ENCODE assay signal across 9 cellular contexts in the genomic region with DNA sequence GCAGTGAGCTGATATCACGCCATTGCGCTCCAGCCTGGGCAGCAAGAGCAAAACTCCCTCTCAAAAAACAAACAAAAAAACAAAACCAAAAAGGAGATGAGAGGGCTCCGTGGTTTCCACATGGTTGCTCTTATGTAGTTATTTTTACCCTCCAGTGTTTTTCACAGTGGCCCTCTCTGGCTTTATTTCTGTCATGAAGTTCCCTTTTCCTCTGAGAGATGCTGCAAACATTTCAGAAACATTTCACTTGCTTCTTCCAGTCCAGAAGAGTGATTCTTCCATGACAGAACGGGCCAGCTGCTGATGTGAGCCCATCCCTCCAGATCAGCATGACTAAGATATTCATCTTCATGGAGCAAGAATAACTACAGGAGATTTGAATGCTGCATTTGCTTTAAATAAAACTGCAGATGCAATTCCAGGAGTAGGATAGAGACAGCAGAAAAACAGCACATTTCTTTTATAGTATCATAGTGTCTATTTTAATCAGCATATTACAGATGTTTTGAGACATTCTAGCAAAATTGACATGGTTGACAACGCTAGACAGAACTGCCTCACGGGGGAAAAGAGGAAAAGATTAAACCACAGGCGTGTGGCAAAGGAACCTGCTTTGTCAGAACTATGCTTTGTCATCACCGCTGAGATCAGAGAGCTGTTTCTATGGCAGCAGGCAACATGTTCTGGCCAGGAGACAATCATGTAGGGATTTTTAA. TPM values are rescaled to one million over a fixed set of nuclear protein-coding genes. Genes with fewer than 3 reads are reported as not detected.
DNase-seq lines count a peak whose midpoint lies in the region; ATAC-seq and TF ChIP-seq lines count a peak whose summit lies in the region.
"Had no signal": no experiment of that assay in that cellular context is flagged by ENCODE, and none has a peak within 500 bp of the region (broad histone marks: within the 10 kb centered on the region; RNA-seq: fewer than 3 reads in every experiment).

No MANE protein-coding gene starts in this region.

- H3K27ac ChIP-seq in uterus: no peak overlapping the region
- H3K27ac ChIP-seq in right lobe of liver: no peak overlapping the region

- H3K27ac Mint-ChIP-seq in activated CD8-positive, alpha-beta T cell treated with anti-CD3 and anti-CD28 coated beads for 36 hours: no peak overlapping the region

- H3K4me3 ChIP-seq in uterus (no peak overlapping the region), right lobe of liver (no peak overlapping the region)

- ATAC-seq in GM18498 (IDR thresholded peaks at IDR 0.05; ENCODE audit: unreplicated experiment): peak; percentile 86
- ATAC-seq in HG02763 (IDR thresholded peaks at IDR 0.05; ENCODE audit: unreplicated experiment): peak; percentile 85
- ATAC-seq in activated CD8-positive, alpha-beta T cell treated with anti-CD3 and anti-CD28 coated beads for 36 hours: peak; percentile 83
- no peak for ATAC-seq in right lobe of liver
- ATAC-seq: HCT116 had no signal

- intact Hi-C loops in activated CD8-positive, alpha-beta T cell treated with anti-CD3 and anti-CD28 coated beads for 36 hours (cut with micrococcal nuclease): no loop called here
- intact Hi-C loops in uterus (cut with DNase I; ENCODE audit: low total_unique reads) (no loop called here), right lobe of liver (cut with DNase I) (no loop called here)

- TF ChIP-seq POLR2A in uterus (IDR thresholded peaks at IDR 0.05) (no peak), right lobe of liver (IDR thresholded peaks at IDR 0.05) (no peak)

- H3K9me3 Mint-ChIP-seq in activated CD8-positive, alpha-beta T cell treated with anti-CD3 and anti-CD28 coated beads for 36 hours: peaks cover 2% of the 10 kb centered on the region

- CTCF ChIA-PET in activated CD8-positive, alpha-beta T cell treated with anti-CD3 and anti-CD28 coated beads for 36 hours (lab: Charles Lee): interaction anchor here (1.0 kb wide), 1 partner anchor 26 kb away, joined by 4 read pairs; no protein-coding TSS in a partner anchor

- H3K36me3 ChIP-seq in uterus (no peaks in the 10 kb centered on the region), right lobe of liver (no peaks in the 10 kb centered on the region)

- POLR2A ChIA-PET in activated CD8-positive, alpha-beta T cell treated with anti-CD3 and anti-CD28 coated beads for 36 hours (lab: Charles Lee): interaction anchor here (0.6 kb wide), 1 partner anchor 36 kb away, joined by 3 read pairs; no protein-coding TSS in a partner anchor

- H3K27me3 Mint-ChIP-seq in activated CD8-positive, alpha-beta T cell treated with anti-CD3 and anti-CD28 coated beads for 36 hours: peaks cover 15% of the 10 kb centered on the region

- DNase-seq in AG08395 (ENCODE audit: low spot score) (peak; percentile 43), NCI-H1105 treated with DMSO at 0.1 percent for 48 hours (lab: John Stamatoyannopoulos, UW) (peak; percentile 71), medulla oblongata (ENCODE audit: extremely low spot score) (peak; percentile 64), uterus (no peak), right lobe of liver (no peak)
- DNase-seq in activated CD8-positive, alpha-beta T cell treated with anti-CD3 and anti-CD28 coated beads for 36 hours: peak; percentile 65

- no peaks in the 10 kb centered on the region for H3K9me3 ChIP-seq in uterus
- no peaks in the 10 kb centered on the region for H3K9me3 ChIP-seq in right lobe of liver

- H3K4me1 Mint-ChIP-seq in activated CD8-positive, alpha-beta T cell treated with anti-CD3 and anti-CD28 coated beads for 36 hours (ENCODE audit: low read depth): peaks cover 43% of the 10 kb centered on the region

- no peak overlapping the region for H3K4me3 Mint-ChIP-seq in activated CD8-positive, alpha-beta T cell treated with anti-CD3 and anti-CD28 coated beads for 36 hours

- H3K27me3 ChIP-seq in uterus (no peaks in the 10 kb centered on the region), right lobe of liver (no peaks in the 10 kb centered on the region)

- TF ChIP-seq CTCF in activated CD8-positive, alpha-beta T cell treated with anti-CD3 and anti-CD28 coated beads for 36 hours (IDR thresholded peaks at IDR 0.05): no peak
- TF ChIP-seq CTCF in uterus (IDR thresholded peaks at IDR 0.05): no peak
- TF ChIP-seq CTCF in right lobe of liver (IDR thresholded peaks at IDR 0.05): no peak

- 56% methylated on average over 8 of the region's 8 CpGs for WGBS in right lobe of liver (ENCODE audit: insufficient coverage, low coverage, low lambda C conversion rate, missing lambda C conversion rate)

- H3K4me1 ChIP-seq in uterus: no peaks in the 10 kb centered on the region
- H3K4me1 ChIP-seq in right lobe of liver: no peaks in the 10 kb centered on the region

- peaks cover 2% of the 10 kb centered on the region for H3K36me3 Mint-ChIP-seq in activated CD8-positive, alpha-beta T cell treated with anti-CD3 and anti-CD28 coated beads for 36 hours (ENCODE audit: low read depth)

RNA-seq across cellular contexts. Expression of gene NRCAM, which starts 40.3 kb away (rescaled TPM):
- total RNA-seq in activated CD8-positive, alpha-beta T cell treated with anti-CD3 and anti-CD28 coated beads for 36 hours: 1 to 10 TPM; 3.2 to 3.8 TPM
- 10 to 100 TPM in 1 of 4 donors, 1 to 10 TPM in 1, under 1 TPM in 1, not detected in 1; 0.77 to 30.3 (median 2.0) TPM for total RNA-seq in uterus
- total RNA-seq in right lobe of liver: 1 to 10 TPM in 1 of 6 experiments, under 1 TPM in 5; 0.16 to 1.9 (median 0.27) TPM

Comparison
In these comparisons a context has a peak if more than half of its experiments do, and no peak if none do; other contexts are left out.
1. DNase-seq: peak in AG08395 (single experiment), NCI-H1105 treated with DMSO at 0.1 percent for 48 hours (single experiment), activated CD8-positive, alpha-beta T cell treated with anti-CD3 and anti-CD28 coated beads for 36 hours (single experiment) and medulla oblongata (single experiment); none in uterus (0 of 2) and right lobe of liver (0 of 3).
2. ATAC-seq: peak in GM18498 (single experiment), HG02763 (single experiment) and activated CD8-positive, alpha-beta T cell treated with anti-CD3 and anti-CD28 coated beads for 36 hours (single experiment); none in right lobe of liver (0 of 4).